ENCODE assay signal across 30 cellular contexts in genomic region chr16:81908466-81909230, GRCh38.
DNase-seq lines count a peak whose midpoint lies in the region; ATAC-seq and TF ChIP-seq lines count a peak whose summit lies in the region.
"Had no signal": no experiment of that assay in that cellular context is flagged by ENCODE, and none has a peak within 500 bp of the region (broad histone marks: within the 10 kb centered on the region; RNA-seq: fewer than 3 reads in every experiment).

No MANE protein-coding gene starts in this region.

- DNase-seq in HPDE6-E6E7 (ENCODE audit: extremely low spot score): peak; percentile 95
- peak; percentile 12 for DNase-seq in PC-3
- peak; percentile 79 for DNase-seq in epithelial cell of prostate (ENCODE audit: low read depth, low spot score)
- DNase-seq in NCI-H2029 treated with DMSO at 0.1 percent for 48 hours (lab: John Stamatoyannopoulos, UW): no peak
- no peak for DNase-seq in BE2C
- DNase-seq: activated CD4-positive, alpha-beta T cell treated with anti-CD3 and anti-CD28 coated beads, Interleukin-2, amount 10 ng/mL, durations not matched to agents 24 days and 14 days; activated CD8-positive, alpha-beta memory T cell treated with anti-CD3 and anti-CD28 coated beads for 24 hours; activated T-cell treated with anti-CD3 and anti-CD28 coated beads for 4 hours; C1 segment of cervical spinal cord; Caco-2; DMS53; effector CD4-positive, alpha-beta T cell; heart left ventricle; kidney; midbrain; naive B cell; NCI-H1092; NCI-H1930; NCI-H2227 treated with DMSO at 0.1 percent for 48 hours; NCI-H526; SIG-M5; stimulated activated CD4-positive, alpha-beta T cell treated with anti-CD3 and anti-CD28 coated beads, Interleukin-4, amount 100 ng/mL, for 24 hours; T-helper 9 cell; transverse colon had no signal

- H3K36me3 ChIP-seq in PC-3 (ENCODE audit: low read depth, low read length) (no peaks in the 10 kb centered on the region), BE2C (no peaks in the 10 kb centered on the region)
- H3K36me3 ChIP-seq: transverse colon had no signal

- CTCF ChIA-PET in PC-3 (lab: Charles Lee): no interaction called here

- H3K79me2 ChIP-seq in PC-3 (ENCODE audit: low read length): no peaks in the 10 kb centered on the region

- no peaks in the 10 kb centered on the region for H4K20me1 ChIP-seq in PC-3 (ENCODE audit: low read length)

- H2AFZ ChIP-seq in PC-3 (ENCODE audit: low read length): no peak overlapping the region

- H3K9me3 ChIP-seq in PC-3 (ENCODE audit: low read length): no peaks in the 10 kb centered on the region
- no peaks in the 10 kb centered on the region; the same call in 1 of the 2 replicates for H3K9me3 ChIP-seq in BE2C
- H3K9me3 ChIP-seq: Caco-2, heart left ventricle, transverse colon had no signal

- H3K27ac ChIP-seq in PC-3 (ENCODE audit: low read length) (no peak overlapping the region), epithelial cell of prostate (peak overlapping the region; percentile 77)
- H3K27ac ChIP-seq: heart left ventricle, transverse colon had no signal

- H3K27ac Mint-ChIP-seq in stimulated activated memory B cell treated with anti-CD40 and anti-IgM and Interleukin-4, amounts not matched to agents 10 μg/mL and 1 μg/mL and 100 μg/mL, for 72 hours: peak overlapping the region; percentile 37
- H3K27ac Mint-ChIP-seq: activated CD4-positive, alpha-beta T cell treated with anti-CD3 and anti-CD28 coated beads, Interleukin-2, amount 10 ng/mL, durations not matched to agents 24 days and 14 days; activated naive CD4-positive, alpha-beta T cell treated with anti-CD3 and anti-CD28 coated beads, Interleukin-2, amount 50 U/mL, for 72 hours; activated T-helper 2 cell treated with anti-CD3 and anti-CD28 coated beads, Interferon-gamma antibody, Interleukin-2, Interleukin-4, amounts not matched to agents 10 μg/mL and 5 μg/mL and 100 μg/mL, durations not matched to agents 14 hours and 24 hours and 36 hours; progenitor cell of endocrine pancreas had no signal

- H3K9ac ChIP-seq in PC-3 (ENCODE audit: low read length): no peak overlapping the region

- TF ChIP-seq CTCF in PC-3 (conservative IDR thresholded peaks at IDR 0.05; ENCODE audit: low read depth, low read length): no peak
- no peak for TF ChIP-seq CTCF in BE2C (IDR thresholded peaks at IDR 0.05; ENCODE audit: low read depth, low read length)

- BruUV-seq in PC-3 (replicated peaks; lab: Mats Ljungman, UMichigan): no TSS peak

- no peaks in the 10 kb centered on the region for H3K27me3 ChIP-seq in PC-3 (ENCODE audit: low read length)
- no peaks in the 10 kb centered on the region for H3K27me3 ChIP-seq in BE2C
- H3K27me3 ChIP-seq: heart left ventricle, transverse colon had no signal

- intact Hi-C loops in PC-3 (cut with micrococcal nuclease): no loop called here

- peak; percentile 72 for ATAC-seq in PC-3
- no peak for ATAC-seq in stimulated activated memory B cell treated with anti-CD40 and anti-IgM and Interleukin-4, amounts not matched to agents 10 μg/mL and 1 μg/mL and 100 μg/mL, for 72 hours
- ATAC-seq in HG02623 (IDR thresholded peaks at IDR 0.05; ENCODE audit: unreplicated experiment): no peak
- ATAC-seq: activated naive CD4-positive, alpha-beta T cell treated with anti-CD3 and anti-CD28 coated beads, Interleukin-2, amount 50 U/mL, for 72 hours; HCT116; heart left ventricle had no signal

- peaks cover 68% of the 10 kb centered on the region for H3K36me3 Mint-ChIP-seq in stimulated activated memory B cell treated with anti-CD40 and anti-IgM and Interleukin-4, amounts not matched to agents 10 μg/mL and 1 μg/mL and 100 μg/mL, for 72 hours
- H3K36me3 Mint-ChIP-seq: activated naive CD4-positive, alpha-beta T cell treated with anti-CD3 and anti-CD28 coated beads, Interleukin-2, amount 50 U/mL, for 72 hours had no signal

- H3K4me1 Mint-ChIP-seq in stimulated activated memory B cell treated with anti-CD40 and anti-IgM and Interleukin-4, amounts not matched to agents 10 μg/mL and 1 μg/mL and 100 μg/mL, for 72 hours: peaks cover 2% of the 10 kb centered on the region
- H3K4me1 Mint-ChIP-seq: activated CD4-positive, alpha-beta T cell treated with anti-CD3 and anti-CD28 coated beads, Interleukin-2, amount 10 ng/mL, durations not matched to agents 24 days and 14 days had no signal

- H3K4me1 ChIP-seq in PC-3 (ENCODE audit: insufficient read depth, low read length) (no peaks in the 10 kb centered on the region), BE2C (no peaks in the 10 kb centered on the region)
- H3K4me1 ChIP-seq: Caco-2, heart left ventricle, transverse colon had no signal

- no peak overlapping the region for H3K4me3 Mint-ChIP-seq in stimulated activated memory B cell treated with anti-CD40 and anti-IgM and Interleukin-4, amounts not matched to agents 10 μg/mL and 1 μg/mL and 100 μg/mL, for 72 hours
- H3K4me3 Mint-ChIP-seq: activated CD4-positive, alpha-beta T cell treated with anti-CD3 and anti-CD28 coated beads, Interleukin-2, amount 10 ng/mL, durations not matched to agents 24 days and 14 days; naive B cell had no signal

- no peaks in the 10 kb centered on the region for H3K27me3 Mint-ChIP-seq in stimulated activated memory B cell treated with anti-CD40 and anti-IgM and Interleukin-4, amounts not matched to agents 10 μg/mL and 1 μg/mL and 100 μg/mL, for 72 hours
- H3K27me3 Mint-ChIP-seq: activated CD4-positive, alpha-beta T cell treated with anti-CD3 and anti-CD28 coated beads, Interleukin-2, amount 10 ng/mL, durations not matched to agents 24 days and 14 days; naive B cell; progenitor cell of endocrine pancreas had no signal

- no peaks in the 10 kb centered on the region for H3K9me3 Mint-ChIP-seq in stimulated activated memory B cell treated with anti-CD40 and anti-IgM and Interleukin-4, amounts not matched to agents 10 μg/mL and 1 μg/mL and 100 μg/mL, for 72 hours
- H3K9me3 Mint-ChIP-seq: activated CD4-positive, alpha-beta T cell treated with anti-CD3 and anti-CD28 coated beads, Interleukin-2, amount 10 ng/mL, durations not matched to agents 24 days and 14 days; activated T-helper 2 cell treated with anti-CD3 and anti-CD28 coated beads, Interferon-gamma antibody, Interleukin-2, Interleukin-4, amounts not matched to agents 10 μg/mL and 5 μg/mL and 100 μg/mL, durations not matched to agents 14 hours and 24 hours and 36 hours; naive B cell had no signal

- no peaks in the 10 kb centered on the region for H3K9me2 ChIP-seq in PC-3 (replicated peaks; ENCODE audit: low read length)

- H3K4me3 ChIP-seq in PC-3 (ENCODE audit: low read length): no peak overlapping the region
- no peak overlapping the region for H3K4me3 ChIP-seq in BE2C (ENCODE audit: low read depth, low read length)
- H3K4me3 ChIP-seq: heart left ventricle, transverse colon had no signal

- no peak overlapping the region for H3K4me2 ChIP-seq in PC-3 (ENCODE audit: low read length)

- H3F3A ChIP-seq in PC-3 (ENCODE audit: low read length, unreplicated experiment): no peaks in the 10 kb centered on the region

- POLR2A ChIA-PET in PC-3 (lab: Charles Lee; ENCODE audit: unreplicated experiment): interaction anchor here (0.7 kb wide), 1 partner anchor 20 kb away, joined by 3 read pairs; no protein-coding TSS in a partner anchor

Comparison
In these comparisons a context has a peak if more than half of its experiments do, and no peak if none do; other contexts are left out.
1. DNase-seq: peak in HPDE6-E6E7 (single experiment), PC-3 (single experiment) and epithelial cell of prostate (single experiment); none in NCI-H2029 treated with DMSO at 0.1 percent for 48 hours (single experiment) and BE2C (single experiment).